8 cellular contexts compared by ENCODE assay signal in the genomic region with DNA sequence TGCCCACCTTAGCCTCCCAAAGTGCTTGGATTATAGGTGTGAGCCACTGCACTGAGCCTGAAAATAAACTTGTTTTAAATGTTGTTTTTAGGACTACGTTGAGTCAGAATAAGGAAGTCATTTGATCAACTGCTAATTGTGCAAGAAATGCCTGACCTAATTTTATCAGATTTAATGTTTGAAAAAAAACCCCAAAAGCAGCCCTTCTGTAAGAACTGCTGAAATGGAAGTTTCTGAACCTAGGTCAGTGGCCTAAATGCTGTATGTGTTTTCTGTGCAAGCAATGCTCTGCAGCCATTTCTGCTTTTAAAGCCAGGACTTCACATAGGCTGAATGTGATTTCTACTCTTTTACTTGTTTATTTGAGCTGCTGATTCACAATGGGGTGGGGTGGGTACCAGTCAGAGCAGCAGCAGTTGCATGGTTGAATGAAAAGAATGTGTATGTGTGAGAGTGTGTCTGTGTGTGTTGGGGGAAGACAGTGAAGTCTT. TPM values are rescaled to one million over a fixed set of nuclear protein-coding genes. Genes with fewer than 3 reads are reported as not detected.
DNase-seq lines count a peak whose midpoint lies in the region; ATAC-seq, FAIRE-seq and TF ChIP-seq lines count a peak whose summit lies in the region.

No MANE protein-coding gene starts in this region.

- no peaks in the 10 kb centered on the region for H3K27me3 ChIP-seq in Karpas-422 (ENCODE audit: low read length)
- H3K27me3 ChIP-seq in breast epithelium = no peaks in the 10 kb centered on the region

- FAIRE-seq in A549 (lab: Jason Lieb, UNC) = no peak

- H3K79me2 ChIP-seq in Karpas-422 (ENCODE audit: low read length) = peaks cover 4% of the 10 kb centered on the region; the same call in 1 of the 2 replicates

- TF ChIP-seq CTCF in A549 (IDR thresholded peaks at IDR 0.05) = no peak
- TF ChIP-seq CTCF in breast epithelium (IDR thresholded peaks at IDR 0.05) = no peak

- WGBS in A549 (ENCODE audit: missing lambda C conversion rate) = 12% methylated on average over 1 of the region's 1 CpG

- intact Hi-C loops in breast epithelium (cut with DNase I; ENCODE audit: low total_unique reads) = no loop called here

- H3K27ac Mint-ChIP-seq in effector memory CD8-positive, alpha-beta T cell = peak overlapping the region in 1 of 2 donors; percentile 11

- peaks cover 21% of the 10 kb centered on the region for H3K36me3 Mint-ChIP-seq in effector memory CD8-positive, alpha-beta T cell (ENCODE audit: insufficient read depth)

- no peaks in the 10 kb centered on the region for H3K9me3 Mint-ChIP-seq in effector memory CD8-positive, alpha-beta T cell

- H3K4me2 ChIP-seq in A549 (peak overlapping the region; percentile 55), Karpas-422 (ENCODE audit: low read depth, low read length, poor library complexity, severe bottlenecking) (no peak overlapping the region)

- no peak for TF ChIP-seq RAD21 in A549 (conservative IDR thresholded peaks at IDR 0.05 in 1 of 2, IDR thresholded peaks at IDR 0.05 in 1 of 2)

- no peak overlapping the region for H2AFZ ChIP-seq in Karpas-422 (ENCODE audit: low read length)

- H3K27ac ChIP-seq in A549 (peak overlapping the region; percentile 53 to 83), Karpas-422 (ENCODE audit: low read length) (peak overlapping the region; percentile 32), breast epithelium (peak overlapping the region; percentile 75 to 86)

- no peaks in the 10 kb centered on the region for H3K27me3 Mint-ChIP-seq in effector memory CD8-positive, alpha-beta T cell

- ATAC-seq in A549 (peak; percentile 69 to 78), HG02588 (IDR thresholded peaks at IDR 0.05; ENCODE audit: unreplicated experiment) (no peak)
- no peak for ATAC-seq in effector memory CD8-positive, alpha-beta T cell (replicated peaks)

- no peak for TF ChIP-seq POLR2A in A549 (IDR thresholded peaks at IDR 0.05; ENCODE audit: low read length)
- no peak for TF ChIP-seq POLR2A in breast epithelium (IDR thresholded peaks at IDR 0.05)

- H3K4me1 Mint-ChIP-seq in effector memory CD8-positive, alpha-beta T cell (ENCODE audit: low read depth in 2 of 2) = peaks cover 6 to 10% of the 10 kb centered on the region in 2 donors

- H3K9me2 ChIP-seq in Karpas-422 (replicated peaks; ENCODE audit: insufficient read depth, low read length) = no peaks in the 10 kb centered on the region

- peaks cover 5% of the 10 kb centered on the region; the same call in 1 of the 2 replicates for H3K36me3 ChIP-seq in Karpas-422 (ENCODE audit: insufficient read depth, low read length)
- no peaks in the 10 kb centered on the region for H3K36me3 ChIP-seq in breast epithelium

- POLR2A ChIA-PET in A549 (lab: Yijun Ruan, JAX) = interaction anchor here (1.8 kb wide), 1 partner anchor 11 kb away, joined by 8 read pairs; a partner anchor contains a TSS

- no peaks in the 10 kb centered on the region for H4K20me1 ChIP-seq in Karpas-422 (ENCODE audit: insufficient read depth, low read depth, low read length)

- H3K9ac ChIP-seq in Karpas-422 (ENCODE audit: low read length) = no peak overlapping the region

- H3K4me3 ChIP-seq in A549 = no peak overlapping the region
- H3K4me3 ChIP-seq in Karpas-422 (ENCODE audit: low read length) = no peak overlapping the region
- no peak overlapping the region for H3K4me3 ChIP-seq in breast epithelium

- CTCF ChIA-PET in A549 (lab: Yijun Ruan, JAX) = interaction anchor here (1.6 to 2.9 kb wide), 2 partner anchors 11 to 180 kb away, joined by 7 to 13 read pairs; a partner anchor contains a TSS

- peak overlapping the region in 1 of 2 donors; percentile 4 for H3K4me3 Mint-ChIP-seq in effector memory CD8-positive, alpha-beta T cell

- H3K9me3 ChIP-seq in A549 (no peaks in the 10 kb centered on the region), Karpas-422 (ENCODE audit: low read length) (no peaks in the 10 kb centered on the region), breast epithelium (no peaks in the 10 kb centered on the region)

- no peak for TF ChIP-seq EP300 in A549 (IDR thresholded peaks at IDR 0.05)

- peaks cover 37% of the 10 kb centered on the region for H3K4me1 ChIP-seq in A549
- peaks cover 6% of the 10 kb centered on the region for H3K4me1 ChIP-seq in Karpas-422 (ENCODE audit: low read length)
- H3K4me1 ChIP-seq in breast epithelium = peaks cover 0 to 5% of the 10 kb centered on the region in 2 donors

- DNase-seq in A549 (ENCODE audit: low read depth in 1 of 2, low spot score in 1 of 2) = peak in 1 of 2 experiments; percentile 67
- peak; percentile 41 for DNase-seq in Karpas-422
- DNase-seq in breast epithelium (ENCODE audit: low spot score in 2 of 2) = no peak
- peak; percentile 27 to 72 for DNase-seq in lung microvascular endothelial cell (ENCODE audit: low read depth in 2 of 2)
- no peak for DNase-seq in effector memory CD8-positive, alpha-beta T cell
- no peak for DNase-seq in DMS79 treated with DMSO at 0.1 percent for 48 hours (lab: John Stamatoyannopoulos, UW)
- DNase-seq in NCI-H1092 (lab: John Stamatoyannopoulos, UW) = no peak

TF ChIP-seq in A549, 52 proteins besides CTCF, POLR2A, EP300 and RAD21:
- peak; percentile 14 to 27; a peak in 2 of 4 replicates for TF ChIP-seq CEBPB (IDR thresholded peaks at IDR 0.05)
- no peak for TF ChIP-seq FOSL2 (IDR thresholded peaks at IDR 0.05)
- TF ChIP-seq FOSL2 (CRISPR knock-in tag; IDR thresholded peaks at IDR 0.05) = peak; percentile 57
- TF ChIP-seq, protein P1, sequence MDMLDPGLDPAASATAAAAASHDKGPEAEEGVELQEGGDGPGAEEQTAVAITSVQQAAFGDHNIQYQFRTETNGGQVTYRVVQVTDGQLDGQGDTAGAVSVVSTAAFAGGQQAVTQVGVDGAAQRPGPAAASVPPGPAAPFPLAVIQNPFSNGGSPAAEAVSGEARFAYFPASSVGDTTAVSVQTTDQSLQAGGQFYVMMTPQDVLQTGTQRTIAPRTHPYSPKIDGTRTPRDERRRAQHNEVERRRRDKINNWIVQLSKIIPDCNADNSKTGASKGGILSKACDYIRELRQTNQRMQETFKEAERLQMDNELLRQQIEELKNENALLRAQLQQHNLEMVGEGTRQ (IDR thresholded peaks at IDR 0.05) = no peak

RNA-seq across cellular contexts. Expression of a gene that starts 6.6 kb away (rescaled TPM):
- polyA plus RNA-seq in A549 (2011; rRNA removed) = 150 and 157 TPM in 2 replicates
- 490 and 493 TPM in 2 replicates for polyA plus RNA-seq in A549 (2012; cell fraction: cytosol; rRNA removed)
- 305 and 341 TPM in 2 replicates for polyA plus RNA-seq in A549 (2012; cell fraction: nucleus; rRNA removed)
- 247 to 301 TPM (median 271 TPM) in 3 replicates for polyA plus RNA-seq in A549 (2017; fragmentation: RNase III; extraction: RNeasy Plus Mini Kit Qiagen cat#74134 plus additional on column Dnase treatment)
- 28.9 and 37.2 TPM in 2 replicates for polyA minus RNA-seq in A549 (2011; rRNA and poly(A)+ RNA removed)
- total RNA-seq in Karpas-422 (2014; rRNA removed; shearing (Covaris generic); ENCODE audit: low replicate concordance) = 89.0 and 127 TPM in 2 replicates
- 100 to 1,000 TPM; 205 to 653 (median 275) TPM for total RNA-seq in breast epithelium
- 468 and 667 TPM in 2 replicates for total RNA-seq in lung microvascular endothelial cell

RNA-seq across cellular contexts. Expression of a gene that starts 11.7 kb away (rescaled TPM):
- polyA plus RNA-seq in A549 (2011; rRNA removed) (23.7 and 29.0 TPM in 2 replicates), A549 (2017; fragmentation: RNase III; extraction: RNeasy Plus Mini Kit Qiagen cat#74134 plus additional on column Dnase treatment) (12.9 to 14.4 TPM (median 12.9 TPM) in 3 replicates)
- polyA plus RNA-seq in A549 (2012; cell fraction: cytosol; rRNA removed) = 8.6 and 9.9 TPM in 2 replicates
- polyA plus RNA-seq in A549 (2012; cell fraction: nucleus; rRNA removed) = 12.4 and 17.1 TPM in 2 replicates
- polyA minus RNA-seq in A549 (2011; rRNA and poly(A)+ RNA removed) = 31.8 and 37.4 TPM in 2 replicates
- 30.0 and 31.7 TPM in 2 replicates for total RNA-seq in Karpas-422 (2014; rRNA removed; shearing (Covaris generic); ENCODE audit: low replicate concordance)
- total RNA-seq in breast epithelium (10 to 100 TPM; 26.3 to 32.8 (median 29.9) TPM), lung microvascular endothelial cell (17.7 and 23.2 TPM in 2 replicates)

Comparison
In these comparisons a context has a peak if more than half of its experiments do, and no peak if none do; other contexts are left out.
1. ATAC-seq: peak in A549 (2 of 2); none in effector memory CD8-positive, alpha-beta T cell (single experiment) and HG02588 (single experiment).
2. DNase-seq: peak in Karpas-422 (single experiment) and lung microvascular endothelial cell (2 of 2); none in breast epithelium (0 of 2), effector memory CD8-positive, alpha-beta T cell (0 of 3), DMS79 treated with DMSO at 0.1 percent for 48 hours (single experiment) and NCI-H1092 (single experiment).
3. Peak in every context shown above with its lines, with median percentiles within 50 percentile points of each other: H3K27ac ChIP-seq.